In genomic region chr3:57942872-57943283, GRCh38 we compare ENCODE assay signal across 14 cellular contexts.
DNase-seq lines count a peak whose midpoint lies in the region; FAIRE-seq and TF ChIP-seq lines count a peak whose summit lies in the region.
"Had no signal": no experiment of that assay in that cellular context is flagged by ENCODE, and none has a peak within 500 bp of the region (broad histone marks: within the 10 kb centered on the region; RNA-seq: fewer than 3 reads in every experiment).

No MANE protein-coding gene starts in this region.

- FAIRE-seq in kidney (lab: Jason Lieb, UNC) = no peak
- FAIRE-seq: H54 had no signal

- 63 to 71% methylated on average over 4 of the region's 4 CpGs for whole genome bisulfite sequencing in testis, 2 donors

- H3K9me3 ChIP-seq in kidney (ENCODE audit: control insufficient read depth in 1 of 2, low read length in 2 of 2) (no peaks in the 10 kb centered on the region), testis (no peaks in the 10 kb centered on the region)

- H3K27me3 ChIP-seq in testis = no peaks in the 10 kb centered on the region

- H3K4me1 ChIP-seq in kidney (ENCODE audit: control insufficient read depth in 1 of 2, insufficient read depth in 1 of 2, low read depth in 1 of 2, low read length in 2 of 2) = peaks cover 10 to 24% of the 10 kb centered on the region in 2 donors
- H3K4me1 ChIP-seq in testis = peaks cover 19% of the 10 kb centered on the region

- intact Hi-C loops in kidney (cut with DNase I) (no loop called here), testis (cut with DNase I; ENCODE audit: low total_unique reads) (no loop called here)

- H3K27ac ChIP-seq in kidney (ENCODE audit: low read depth in 2 of 2, low read length in 2 of 2) (peak overlapping the region; percentile 7 to 56), testis (no peak overlapping the region)

- no peak overlapping the region for H3K4me3 ChIP-seq in LNCaP clone FGC (ENCODE audit: low read depth, low read length)
- H3K4me3 ChIP-seq in kidney (ENCODE audit: low read length in 2 of 2) = no peak overlapping the region
- H3K4me3 ChIP-seq in testis = no peak overlapping the region

- DNase-seq in LNCaP clone FGC (ENCODE audit: low read depth) (peak; percentile 94), astrocyte of the hippocampus (ENCODE audit: low read depth, low spot score) (peak; percentile 64), kidney (no peak), testis (peak; percentile 71), activated T-cell treated with anti-CD3 and anti-CD28 coated beads for 4 hours (no peak), RPMI8226 (no peak), OCI-M1 (lab: John Stamatoyannopoulos, UW) (no peak)
- DNase-seq in central memory CD4-positive, alpha-beta T cell = no peak
- DNase-seq: effector CD4-positive, alpha-beta T cell; KBM-7; mesenchymal stem cell; NCI-H2171; stimulated activated CD4-positive, alpha-beta T cell treated with anti-CD3 and anti-CD28 coated beads, Interleukin-4, amount 100 ng/mL, for 4 hours had no signal

- H3K36me3 ChIP-seq in kidney (ENCODE audit: control insufficient read depth in 1 of 2, insufficient read depth in 2 of 2, low read length in 2 of 2) = no peaks in the 10 kb centered on the region
- H3K36me3 ChIP-seq in testis (ENCODE audit: low read depth, missing control alignments) = no peaks in the 10 kb centered on the region

- TF ChIP-seq POLR2A in testis (IDR thresholded peaks at IDR 0.05) = no peak

- no peak overlapping the region for H3K9ac ChIP-seq in kidney (ENCODE audit: low read length in 2 of 2)

- TF ChIP-seq CTCF in LNCaP clone FGC (IDR thresholded peaks at IDR 0.05; ENCODE audit: control insufficient read depth, extremely low read depth, insufficient read depth) (no peak), kidney (IDR thresholded peaks at IDR 0.05; ENCODE audit: borderline replicate concordance, extremely low read depth, insufficient read depth) (no peak), testis (IDR thresholded peaks at IDR 0.05) (no peak)

Comparison
In these comparisons a context has a peak if more than half of its experiments do, and no peak if none do; other contexts are left out.
1. DNase-seq: peak in LNCaP clone FGC (single experiment), astrocyte of the hippocampus (single experiment) and testis (single experiment); none in kidney (single experiment), activated T-cell treated with anti-CD3 and anti-CD28 coated beads for 4 hours (single experiment), RPMI8226 (single experiment), OCI-M1 (single experiment) and central memory CD4-positive, alpha-beta T cell (single experiment).
2. H3K27ac ChIP-seq: peak in kidney (2 of 2); none in testis (0 of 2).